In the genomic region with DNA sequence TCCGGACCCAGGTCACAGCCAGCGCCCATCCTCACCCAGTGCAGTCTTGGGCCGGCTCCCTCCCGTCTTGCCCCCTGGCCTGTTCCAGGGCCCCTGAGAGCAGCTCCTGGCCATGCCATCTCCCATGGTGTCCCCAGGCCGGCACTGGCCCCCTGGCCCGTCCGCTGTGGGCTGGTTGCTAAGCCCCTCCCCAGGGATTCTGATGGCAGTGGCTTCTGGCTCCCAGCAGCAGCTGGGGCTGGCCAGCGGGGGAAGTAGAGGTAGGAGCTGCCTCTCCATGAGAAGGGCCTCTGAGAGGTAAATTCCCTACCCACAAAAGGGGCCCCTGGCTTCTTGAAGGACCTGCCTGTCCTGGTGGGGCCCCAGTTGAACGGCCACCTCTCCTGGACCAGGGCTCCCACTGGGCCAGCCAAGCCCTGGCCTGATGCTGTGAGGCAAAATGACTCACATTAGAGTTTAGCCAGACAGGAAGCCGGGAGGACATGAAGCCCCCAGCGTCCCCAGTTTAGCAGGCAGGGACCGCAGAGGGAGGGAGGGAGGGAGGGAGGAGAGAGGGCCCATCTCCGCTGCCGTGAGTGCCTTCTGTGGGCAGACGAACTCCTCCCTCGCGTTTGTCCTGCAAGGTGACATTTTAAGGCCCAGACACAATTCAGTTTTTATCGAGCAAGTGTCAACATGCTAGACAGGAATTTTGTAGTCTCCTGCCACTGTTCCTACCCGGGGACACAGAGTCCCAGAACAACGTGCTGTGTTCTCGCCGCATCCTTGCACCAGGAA, we compare ENCODE assay signal across 1 cellular context.
TF ChIP-seq lines count a peak whose summit lies in the region.

No MANE protein-coding gene starts in this region.

TF ChIP-seq in H1, 55 proteins besides CTCF, POLR2A, EP300 and RAD21:
- TF ChIP-seq MAFK (IDR thresholded peaks at IDR 0.05; ENCODE audit: low read depth, low read length) (no peak), CHD2 (IDR thresholded peaks at IDR 0.05; ENCODE audit: low read length) (no peak), CEBPB (IDR thresholded peaks at IDR 0.05; ENCODE audit: low read depth, low read length) (no peak), ZNF274 (IDR thresholded peaks at IDR 0.05; ENCODE audit: borderline replicate concordance, extremely low read depth, low read length) (no peak), TEAD4 (IDR thresholded peaks at IDR 0.05; ENCODE audit: low read depth, low read length) (no peak), TAF1 (IDR thresholded peaks at IDR 0.05; ENCODE audit: low read depth, low read length) (no peak), TBP (IDR thresholded peaks at IDR 0.05; ENCODE audit: low read depth, low read length) (no peak), SAP30 (IDR thresholded peaks at IDR 0.05; ENCODE audit: insufficient read depth, insufficient replicate concordance, low read length) (no peak), JUN (IDR thresholded peaks at IDR 0.05; ENCODE audit: low read depth, low read length) (no peak), SUZ12 (IDR thresholded peaks at IDR 0.05; ENCODE audit: low read length) (no peak), CTBP2 (IDR thresholded peaks at IDR 0.05; ENCODE audit: borderline replicate concordance, insufficient read depth, insufficient read length, low read length) (no peak), SP2 (IDR thresholded peaks at IDR 0.05; ENCODE audit: low read length) (no peak), NRF1 (IDR thresholded peaks at IDR 0.05; ENCODE audit: low read depth, low read length) (no peak)
- TF ChIP-seq, protein P1, sequence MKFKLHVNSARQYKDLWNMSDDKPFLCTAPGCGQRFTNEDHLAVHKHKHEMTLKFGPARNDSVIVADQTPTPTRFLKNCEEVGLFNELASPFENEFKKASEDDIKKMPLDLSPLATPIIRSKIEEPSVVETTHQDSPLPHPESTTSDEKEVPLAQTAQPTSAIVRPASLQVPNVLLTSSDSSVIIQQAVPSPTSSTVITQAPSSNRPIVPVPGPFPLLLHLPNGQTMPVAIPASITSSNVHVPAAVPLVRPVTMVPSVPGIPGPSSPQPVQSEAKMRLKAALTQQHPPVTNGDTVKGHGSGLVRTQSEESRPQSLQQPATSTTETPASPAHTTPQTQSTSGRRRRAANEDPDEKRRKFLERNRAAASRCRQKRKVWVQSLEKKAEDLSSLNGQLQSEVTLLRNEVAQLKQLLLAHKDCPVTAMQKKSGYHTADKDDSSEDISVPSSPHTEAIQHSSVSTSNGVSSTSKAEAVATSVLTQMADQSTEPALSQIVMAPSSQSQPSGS (IDR thresholded peaks at IDR 0.05; ENCODE audit: low read length), result no peak
- TF ChIP-seq, protein P2, sequence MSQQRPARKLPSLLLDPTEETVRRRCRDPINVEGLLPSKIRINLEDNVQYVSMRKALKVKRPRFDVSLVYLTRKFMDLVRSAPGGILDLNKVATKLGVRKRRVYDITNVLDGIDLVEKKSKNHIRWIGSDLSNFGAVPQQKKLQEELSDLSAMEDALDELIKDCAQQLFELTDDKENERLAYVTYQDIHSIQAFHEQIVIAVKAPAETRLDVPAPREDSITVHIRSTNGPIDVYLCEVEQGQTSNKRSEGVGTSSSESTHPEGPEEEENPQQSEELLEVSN (IDR thresholded peaks at IDR 0.05), result no peak
